In genomic region chr3:18111702-18112311, GRCh38 we compare ENCODE assay signal across 8 cellular contexts.
A peak's percentile ranks its signal among the peaks of the same experiment; 100 is the strongest.
DNase-seq lines count a peak whose midpoint lies in the region; ATAC-seq, FAIRE-seq and TF ChIP-seq lines count a peak whose summit lies in the region.

No MANE protein-coding gene starts in this region.

- H3K4me1 Mint-ChIP-seq in HFFc6 (ENCODE audit: low read depth), result peaks cover 25% of the 10 kb centered on the region
- no peaks in the 10 kb centered on the region for H3K4me1 Mint-ChIP-seq in central memory CD8-positive, alpha-beta T cell

- H3K36me3 ChIP-seq in MG63 (no peaks in the 10 kb centered on the region), gastroesophageal sphincter (no peaks in the 10 kb centered on the region), stomach (no peaks in the 10 kb centered on the region)

- intact Hi-C loops in stomach (cut with DNase I; ENCODE audit: low total_unique reads), result no loop called here

- H3K4me3 Mint-ChIP-seq in HFFc6, result peak overlapping the region; percentile 84
- H3K4me3 Mint-ChIP-seq in central memory CD8-positive, alpha-beta T cell, result peak overlapping the region; percentile 38

- in situ Hi-C loops in GM13976 (cut with MboI; ENCODE audit: low sequenced_read_pairs, unreplicated experiment), result no loop called here

- peak; percentile 98 for FAIRE-seq in A204.1 (lab: Jason Lieb, UNC)

- TF ChIP-seq POLR2A in gastroesophageal sphincter (IDR thresholded peaks at IDR 0.05) (no peak), stomach (IDR thresholded peaks at IDR 0.05) (no peak)

- peak overlapping the region; percentile 75 for H3K27ac Mint-ChIP-seq in HFFc6
- H3K27ac Mint-ChIP-seq in central memory CD8-positive, alpha-beta T cell (ENCODE audit: low read depth), result peak overlapping the region; percentile 57

- H3K27me3 ChIP-seq in MG63 (no peaks in the 10 kb centered on the region), gastroesophageal sphincter (no peaks in the 10 kb centered on the region), stomach (no peaks in the 10 kb centered on the region)

- H3K9me3 ChIP-seq in MG63 (no peaks in the 10 kb centered on the region), gastroesophageal sphincter (no peaks in the 10 kb centered on the region), stomach (no peaks in the 10 kb centered on the region)

- DNase-seq in GM13976 (ENCODE audit: low spot score), result peak; percentile 30
- no peak for DNase-seq in HFFc6
- peak; percentile 25 for DNase-seq in MG63
- no peak for DNase-seq in central memory CD8-positive, alpha-beta T cell (ENCODE audit: low spot score in 2 of 2)
- DNase-seq in mucosa of gallbladder (ENCODE audit: low spot score), result no peak
- DNase-seq in stomach, result no peak

- H3K4me3 ChIP-seq in MG63 (peak overlapping the region; percentile 28), gastroesophageal sphincter (no peak overlapping the region), stomach (no peak overlapping the region)

- no peaks in the 10 kb centered on the region for H3K4me1 ChIP-seq in gastroesophageal sphincter
- H3K4me1 ChIP-seq in stomach, result peaks cover 0 to 6% (median 0%) of the 10 kb centered on the region in 4 donors

- H3K36me3 Mint-ChIP-seq in HFFc6 (ENCODE audit: low read depth), result no peaks in the 10 kb centered on the region
- H3K36me3 Mint-ChIP-seq in central memory CD8-positive, alpha-beta T cell (ENCODE audit: insufficient read depth), result no peaks in the 10 kb centered on the region

- 41 to 57% methylated on average over 6 of the region's 6 CpGs for WGBS in gastroesophageal sphincter (ENCODE audit: low coverage in 1 of 2), 2 donors
- 24 to 35% (median 27%) methylated on average over 6 of the region's 6 CpGs for whole genome bisulfite sequencing in stomach, 5 donors

- no peaks in the 10 kb centered on the region for H3K27me3 Mint-ChIP-seq in HFFc6 (ENCODE audit: insufficient read depth)
- H3K27me3 Mint-ChIP-seq in central memory CD8-positive, alpha-beta T cell, result peaks cover 10% of the 10 kb centered on the region

- ATAC-seq in central memory CD8-positive, alpha-beta T cell (replicated peaks; ENCODE audit: extremely low read depth, poor library complexity, severe bottlenecking), result no peak
- no peak for ATAC-seq in gastroesophageal sphincter

- no peaks in the 10 kb centered on the region; the same call in 1 of the 2 replicates for H3K9me3 Mint-ChIP-seq in HFFc6
- H3K9me3 Mint-ChIP-seq in central memory CD8-positive, alpha-beta T cell, result no peaks in the 10 kb centered on the region

- TF ChIP-seq CTCF in GM13976 (IDR thresholded peaks at IDR 0.05; ENCODE audit: borderline replicate concordance, control extremely low read depth, extremely low read depth, insufficient read depth, missing control alignments), result no peak
- TF ChIP-seq CTCF in HFFc6 (IDR thresholded peaks at IDR 0.05), result no peak
- no peak for TF ChIP-seq CTCF in gastroesophageal sphincter (IDR thresholded peaks at IDR 0.05)
- TF ChIP-seq CTCF in stomach (IDR thresholded peaks at IDR 0.05), result no peak

- TF ChIP-seq EP300 in gastroesophageal sphincter (IDR thresholded peaks at IDR 0.05) (no peak), stomach (IDR thresholded peaks at IDR 0.05) (no peak)

- no peak overlapping the region for H3K27ac ChIP-seq in gastroesophageal sphincter
- no peak overlapping the region for H3K27ac ChIP-seq in stomach

Comparison
In these comparisons a context has a peak if more than half of its experiments do, and no peak if none do; other contexts are left out.
1. DNase-seq: peak in GM13976 (single experiment) and MG63 (single experiment); none in HFFc6 (single experiment), central memory CD8-positive, alpha-beta T cell (0 of 2), mucosa of gallbladder (single experiment) and stomach (single experiment).